In the genomic region with DNA sequence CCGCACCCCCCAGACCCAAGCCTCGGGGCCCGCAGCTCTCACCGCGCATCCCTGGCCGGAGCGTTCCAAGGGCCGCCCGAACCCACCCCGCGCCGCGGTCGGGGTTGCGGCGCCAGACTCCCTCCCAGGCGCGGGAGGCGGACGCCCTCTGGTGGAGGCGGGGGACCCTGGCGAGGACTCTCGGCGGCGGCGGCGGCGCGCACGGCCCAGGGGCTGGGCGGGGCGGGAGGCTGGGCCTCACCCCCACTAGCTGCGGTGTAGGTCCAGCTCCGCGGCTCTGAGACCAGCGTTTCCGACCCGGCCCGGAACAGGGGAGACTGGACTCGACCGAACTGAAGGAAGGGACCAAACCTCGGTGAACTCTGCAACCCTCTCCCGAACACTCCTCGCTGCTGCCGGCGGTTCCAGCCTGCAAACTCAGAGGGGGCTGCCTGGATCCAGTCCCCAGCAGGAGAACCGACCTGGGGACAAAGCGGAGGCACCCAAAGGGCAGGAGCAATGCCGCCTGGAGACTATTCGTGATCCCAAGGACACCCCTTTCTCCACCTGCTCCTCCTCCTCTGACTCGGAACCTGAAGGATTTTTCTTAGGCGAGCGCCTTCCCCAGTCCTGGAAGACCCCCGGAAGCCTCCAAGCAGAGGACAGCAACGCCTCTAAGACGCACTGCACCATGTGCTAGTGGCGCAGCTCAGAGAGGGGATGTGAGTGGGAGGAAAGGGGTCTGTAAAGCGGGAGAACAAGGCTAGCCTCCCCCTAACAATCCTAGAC, we compare ENCODE assay signal across 1 cellular context.
A peak's percentile ranks its signal among the peaks of the same experiment; 100 is the strongest.
TF ChIP-seq lines count a peak whose summit lies in the region.

No MANE protein-coding gene starts in this region.

TF ChIP-seq in HepG2, 621 proteins besides CTCF, POLR2A, EP300 and RAD21 (continued from another document and continues in another):
- TF ChIP-seq ZFX (CRISPR knock-in tag; IDR thresholded peaks at IDR 0.05; ENCODE audit: low read depth) (peak; percentile 76), SP1 (IDR thresholded peaks at IDR 0.05) (no peak), SP1 (CRISPR knock-in tag; IDR thresholded peaks at IDR 0.05) (peak; percentile 61), HNRNPK (IDR thresholded peaks at IDR 0.05; ENCODE audit: low read depth, low read length, poor library complexity, severe bottlenecking) (peak; percentile 84), BORCS8-MEF2B (CRISPR knock-in tag; IDR thresholded peaks at IDR 0.05) (peak; percentile 61; the same call in 1 of the 2 replicates), HOXA5 (CRISPR knock-in tag; IDR thresholded peaks at IDR 0.05) (peak; percentile 88), SRSF4 (IDR thresholded peaks at IDR 0.05; ENCODE audit: low read depth, low read length, poor library complexity, severe bottlenecking) (no peak), RXRB (CRISPR knock-in tag; IDR thresholded peaks at IDR 0.05; ENCODE audit: borderline replicate concordance) (no peak), KDM5B (CRISPR knock-in tag; IDR thresholded peaks at IDR 0.05; ENCODE audit: borderline replicate concordance) (peak; percentile 69), TFDP2 (CRISPR knock-in tag; IDR thresholded peaks at IDR 0.05) (peak; percentile 82), SKI (IDR thresholded peaks at IDR 0.05; ENCODE audit: partially characterized antibody) (peak; percentile 88), ELF4 (CRISPR knock-in tag; IDR thresholded peaks at IDR 0.05; ENCODE audit: borderline replicate concordance) (no peak), NFE2L2 (IDR thresholded peaks at IDR 0.05; ENCODE audit: low read length) (no peak), PAXIP1 (CRISPR knock-in tag; conservative IDR thresholded peaks at IDR 0.05) (peak; percentile 41; the same call in 1 of the 2 replicates), POGZ (CRISPR knock-in tag; IDR thresholded peaks at IDR 0.05) (no peak), ZNF607 (CRISPR knock-in tag; IDR thresholded peaks at IDR 0.05; ENCODE audit: borderline replicate concordance) (peak; percentile 50), KDM3A (CRISPR knock-in tag; IDR thresholded peaks at IDR 0.05; ENCODE audit: low read depth) (peak; percentile 93), ZMAT3 (CRISPR knock-in tag; conservative IDR thresholded peaks at IDR 0.05) (peak; percentile 84), PLRG1 (conservative IDR thresholded peaks at IDR 0.05) (no peak), HMG20A (CRISPR knock-in tag; IDR thresholded peaks at IDR 0.05; ENCODE audit: borderline replicate concordance) (no peak), ZNF547 (CRISPR knock-in tag; IDR thresholded peaks at IDR 0.05) (peak; percentile 72; the same call in 1 of the 2 replicates), ZFYVE20 (CRISPR knock-in tag; IDR thresholded peaks at IDR 0.05; ENCODE audit: borderline replicate concordance, low read depth) (no peak; the same call in 1 of the 2 replicates), HHEX (CRISPR knock-in tag; IDR thresholded peaks at IDR 0.05) (no peak), ZNF629 (CRISPR knock-in tag; conservative IDR thresholded peaks at IDR 0.05) (no peak), MXD3 (CRISPR knock-in tag; IDR thresholded peaks at IDR 0.05) (peak; percentile 56; the same call in 1 of the 2 replicates), TRIM24 (CRISPR knock-in tag; IDR thresholded peaks at IDR 0.05) (peak; percentile 12; the same call in 1 of the 2 replicates), ZNF782 (CRISPR knock-in tag; IDR thresholded peaks at IDR 0.05; ENCODE audit: borderline replicate concordance) (no peak), YY1 (IDR thresholded peaks at IDR 0.05; ENCODE audit: insufficient read depth, insufficient replicate concordance, low read depth, low read length) (peak; percentile 80), PRPF4 (IDR thresholded peaks at IDR 0.05; ENCODE audit: low read depth, low read length, poor library complexity, severe bottlenecking) (no peak), FOXA3 (CRISPR knock-in tag; IDR thresholded peaks at IDR 0.05) (peak; percentile 40; the same call in 1 of the 2 replicates), HCFC1 (IDR thresholded peaks at IDR 0.05; ENCODE audit: low read depth, low read length) (0 out of 2 replicates have a peak, but pooled peaks have one; percentile 13), PHF20 (CRISPR knock-in tag; IDR thresholded peaks at IDR 0.05) (peak; percentile 50; the same call in 1 of the 2 replicates), ZNF281 (CRISPR knock-in tag; IDR thresholded peaks at IDR 0.05; ENCODE audit: borderline replicate concordance) (no peak), CHD4 (IDR thresholded peaks at IDR 0.05; ENCODE audit: borderline replicate concordance, low read length) (no peak), ZNF33B (CRISPR knock-in tag; IDR thresholded peaks at IDR 0.05) (no peak)
- TF ChIP-seq, protein P1, sequence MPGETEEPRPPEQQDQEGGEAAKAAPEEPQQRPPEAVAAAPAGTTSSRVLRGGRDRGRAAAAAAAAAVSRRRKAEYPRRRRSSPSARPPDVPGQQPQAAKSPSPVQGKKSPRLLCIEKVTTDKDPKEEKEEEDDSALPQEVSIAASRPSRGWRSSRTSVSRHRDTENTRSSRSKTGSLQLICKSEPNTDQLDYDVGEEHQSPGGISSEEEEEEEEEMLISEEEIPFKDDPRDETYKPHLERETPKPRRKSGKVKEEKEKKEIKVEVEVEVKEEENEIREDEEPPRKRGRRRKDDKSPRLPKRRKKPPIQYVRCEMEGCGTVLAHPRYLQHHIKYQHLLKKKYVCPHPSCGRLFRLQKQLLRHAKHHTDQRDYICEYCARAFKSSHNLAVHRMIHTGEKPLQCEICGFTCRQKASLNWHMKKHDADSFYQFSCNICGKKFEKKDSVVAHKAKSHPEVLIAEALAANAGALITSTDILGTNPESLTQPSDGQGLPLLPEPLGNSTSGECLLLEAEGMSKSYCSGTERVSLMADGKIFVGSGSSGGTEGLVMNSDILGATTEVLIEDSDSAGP (CRISPR knock-in tag; IDR thresholded peaks at IDR 0.05; ENCODE audit: borderline replicate concordance), result 0 out of 2 replicates have a peak, but pooled peaks have one; percentile 32
- TF ChIP-seq, protein P2, sequence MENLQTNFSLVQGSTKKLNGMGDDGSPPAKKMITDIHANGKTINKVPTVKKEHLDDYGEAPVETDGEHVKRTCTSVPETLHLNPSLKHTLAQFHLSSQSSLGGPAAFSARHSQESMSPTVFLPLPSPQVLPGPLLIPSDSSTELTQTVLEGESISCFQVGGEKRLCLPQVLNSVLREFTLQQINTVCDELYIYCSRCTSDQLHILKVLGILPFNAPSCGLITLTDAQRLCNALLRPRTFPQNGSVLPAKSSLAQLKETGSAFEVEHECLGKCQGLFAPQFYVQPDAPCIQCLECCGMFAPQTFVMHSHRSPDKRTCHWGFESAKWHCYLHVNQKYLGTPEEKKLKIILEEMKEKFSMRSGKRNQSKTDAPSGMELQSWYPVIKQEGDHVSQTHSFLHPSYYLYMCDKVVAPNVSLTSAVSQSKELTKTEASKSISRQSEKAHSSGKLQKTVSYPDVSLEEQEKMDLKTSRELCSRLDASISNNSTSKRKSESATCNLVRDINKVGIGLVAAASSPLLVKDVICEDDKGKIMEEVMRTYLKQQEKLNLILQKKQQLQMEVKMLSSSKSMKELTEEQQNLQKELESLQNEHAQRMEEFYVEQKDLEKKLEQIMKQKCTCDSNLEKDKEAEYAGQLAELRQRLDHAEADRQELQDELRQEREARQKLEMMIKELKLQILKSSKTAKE (CRISPR knock-in tag; IDR thresholded peaks at IDR 0.05; ENCODE audit: borderline replicate concordance), result 0 out of 2 replicates have a peak, but pooled peaks have one; percentile 18
- TF ChIP-seq, protein P3, sequence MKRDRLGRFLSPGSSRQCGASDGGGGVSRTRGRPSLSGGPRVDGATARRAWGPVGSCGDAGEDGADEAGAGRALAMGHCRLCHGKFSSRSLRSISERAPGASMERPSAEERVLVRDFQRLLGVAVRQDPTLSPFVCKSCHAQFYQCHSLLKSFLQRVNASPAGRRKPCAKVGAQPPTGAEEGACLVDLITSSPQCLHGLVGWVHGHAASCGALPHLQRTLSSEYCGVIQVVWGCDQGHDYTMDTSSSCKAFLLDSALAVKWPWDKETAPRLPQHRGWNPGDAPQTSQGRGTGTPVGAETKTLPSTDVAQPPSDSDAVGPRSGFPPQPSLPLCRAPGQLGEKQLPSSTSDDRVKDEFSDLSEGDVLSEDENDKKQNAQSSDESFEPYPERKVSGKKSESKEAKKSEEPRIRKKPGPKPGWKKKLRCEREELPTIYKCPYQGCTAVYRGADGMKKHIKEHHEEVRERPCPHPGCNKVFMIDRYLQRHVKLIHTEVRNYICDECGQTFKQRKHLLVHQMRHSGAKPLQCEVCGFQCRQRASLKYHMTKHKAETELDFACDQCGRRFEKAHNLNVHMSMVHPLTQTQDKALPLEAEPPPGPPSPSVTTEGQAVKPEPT (CRISPR knock-in tag; IDR thresholded peaks at IDR 0.05; ENCODE audit: low read depth), result 0 out of 2 replicates have a peak, but pooled peaks have one; percentile 16
- TF ChIP-seq, protein P4, sequence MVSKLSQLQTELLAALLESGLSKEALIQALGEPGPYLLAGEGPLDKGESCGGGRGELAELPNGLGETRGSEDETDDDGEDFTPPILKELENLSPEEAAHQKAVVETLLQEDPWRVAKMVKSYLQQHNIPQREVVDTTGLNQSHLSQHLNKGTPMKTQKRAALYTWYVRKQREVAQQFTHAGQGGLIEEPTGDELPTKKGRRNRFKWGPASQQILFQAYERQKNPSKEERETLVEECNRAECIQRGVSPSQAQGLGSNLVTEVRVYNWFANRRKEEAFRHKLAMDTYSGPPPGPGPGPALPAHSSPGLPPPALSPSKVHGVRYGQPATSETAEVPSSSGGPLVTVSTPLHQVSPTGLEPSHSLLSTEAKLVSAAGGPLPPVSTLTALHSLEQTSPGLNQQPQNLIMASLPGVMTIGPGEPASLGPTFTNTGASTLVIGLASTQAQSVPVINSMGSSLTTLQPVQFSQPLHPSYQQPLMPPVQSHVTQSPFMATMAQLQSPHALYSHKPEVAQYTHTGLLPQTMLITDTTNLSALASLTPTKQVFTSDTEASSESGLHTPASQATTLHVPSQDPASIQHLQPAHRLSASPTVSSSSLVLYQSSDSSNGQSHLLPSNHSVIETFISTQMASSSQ (IDR thresholded peaks at IDR 0.05; ENCODE audit: low read depth), result no peak
- TF ChIP-seq, protein P4 (CRISPR knock-in tag; IDR thresholded peaks at IDR 0.05; ENCODE audit: borderline replicate concordance), result peak; percentile 32; the same call in 1 of the 2 replicates
